Comparison of ENCODE assay signal across 16 cellular contexts in genomic region chr1:87647436-87648177, GRCh38.
DNase-seq lines count a peak whose midpoint lies in the region; ATAC-seq, FAIRE-seq and TF ChIP-seq lines count a peak whose summit lies in the region.
"Had no signal": no experiment of that assay in that cellular context is flagged by ENCODE, and none has a peak within 500 bp of the region (broad histone marks: within the 10 kb centered on the region; RNA-seq: fewer than 3 reads in every experiment).

No MANE protein-coding gene starts in this region.

- H3K36me3 Mint-ChIP-seq in astrocyte (ENCODE audit: low read depth, unreplicated experiment) = no peaks in the 10 kb centered on the region
- no peaks in the 10 kb centered on the region for H3K36me3 Mint-ChIP-seq in T-helper 2 cell treated with Interferon-gamma antibody and Interleukin-4, amounts not matched to agents 5 μg/mL and 100 μg/mL, for 36 hours (ENCODE audit: low read depth)
- H3K36me3 Mint-ChIP-seq: CD4-positive, alpha-beta memory T cell had no signal

- no peaks in the 10 kb centered on the region for H3K27me3 ChIP-seq in astrocyte (ENCODE audit: insufficient read depth, low read length)
- no peaks in the 10 kb centered on the region for H3K27me3 ChIP-seq in osteoblast (ENCODE audit: insufficient read depth, low read length)
- no peaks in the 10 kb centered on the region for H3K27me3 ChIP-seq in SJCRH30
- H3K27me3 ChIP-seq: BE2C had no signal

- H3K4me1 ChIP-seq in astrocyte (ENCODE audit: insufficient read depth, low read length) (peaks cover 17% of the 10 kb centered on the region), osteoblast (ENCODE audit: insufficient read depth, low read length) (peaks cover 16% of the 10 kb centered on the region), SJCRH30 (peaks cover 15% of the 10 kb centered on the region)
- H3K4me1 ChIP-seq: A549, BE2C had no signal

- H4K20me1 ChIP-seq in astrocyte (ENCODE audit: insufficient read depth, low read length) (no peaks in the 10 kb centered on the region), osteoblast (ENCODE audit: insufficient read depth, low read length) (no peaks in the 10 kb centered on the region)

- DNase-seq in GM19239 (ENCODE audit: insufficient read length, low spot score) (no peak), astrocyte (ENCODE audit: low read depth) (peak; percentile 16), osteoblast (ENCODE audit: insufficient read length, low spot score, missing footprints) (peak; percentile 51), head of caudate nucleus (no peak), NCI-H1436 (lab: John Stamatoyannopoulos, UW) (no peak), SJCRH30 (no peak)
- DNase-seq in T-helper 2 cell treated with Interferon-gamma antibody and Interleukin-4, amounts not matched to agents 5 μg/mL and 100 μg/mL, for 36 hours (ENCODE audit: low spot score) = no peak
- DNase-seq: BE2C; CD4-positive, alpha-beta memory T cell; GOT3; H9 had no signal

- TF ChIP-seq CTCF in astrocyte (IDR thresholded peaks at IDR 0.05; ENCODE audit: insufficient read depth, low read depth, low read length) = no peak
- no peak for TF ChIP-seq CTCF in osteoblast (IDR thresholded peaks at IDR 0.05; ENCODE audit: extremely low read depth, low read depth, low read length)

- H3K4me3 ChIP-seq in astrocyte (ENCODE audit: insufficient read depth, low read depth, low read length) (no peak overlapping the region), osteoblast (ENCODE audit: insufficient read depth, low read length) (no peak overlapping the region), SJCRH30 (no peak overlapping the region)
- H3K4me3 ChIP-seq: A549 had no signal

- H3K4me2 ChIP-seq in astrocyte (ENCODE audit: low read length) (no peak overlapping the region), osteoblast (ENCODE audit: insufficient read depth, low read length) (no peak overlapping the region)
- H3K4me2 ChIP-seq: A549, KMS-11 had no signal

- H2AFZ ChIP-seq in astrocyte (ENCODE audit: low read depth, low read length) = no peak overlapping the region
- H2AFZ ChIP-seq in osteoblast (ENCODE audit: low read length) = no peak overlapping the region

- no peak overlapping the region for H3K27ac Mint-ChIP-seq in astrocyte (ENCODE audit: unreplicated experiment)
- no peak overlapping the region for H3K27ac Mint-ChIP-seq in T-helper 2 cell treated with Interferon-gamma antibody and Interleukin-4, amounts not matched to agents 5 μg/mL and 100 μg/mL, for 36 hours
- H3K27ac Mint-ChIP-seq: CD4-positive, alpha-beta memory T cell; H9 had no signal

- H3K4me1 Mint-ChIP-seq in astrocyte (ENCODE audit: low read depth, unreplicated experiment) = peaks cover 21% of the 10 kb centered on the region
- no peaks in the 10 kb centered on the region for H3K4me1 Mint-ChIP-seq in T-helper 2 cell treated with Interferon-gamma antibody and Interleukin-4, amounts not matched to agents 5 μg/mL and 100 μg/mL, for 36 hours (ENCODE audit: low read depth)
- H3K4me1 Mint-ChIP-seq: CD4-positive, alpha-beta memory T cell had no signal

- intact Hi-C loops in head of caudate nucleus (cut with DNase I) = no loop called here

- peak; percentile 67 for ATAC-seq in GM18861 (IDR thresholded peaks at IDR 0.05; ENCODE audit: unreplicated experiment)
- ATAC-seq: A549 had no signal

- FAIRE-seq in GM19239 (lab: Jason Lieb, UNC) = peak; percentile 56
- FAIRE-seq in astrocyte (lab: Jason Lieb, UNC) = no peak
- FAIRE-seq: A549, D721Med had no signal

- no peaks in the 10 kb centered on the region for H3K27me3 Mint-ChIP-seq in astrocyte (ENCODE audit: low read depth, unreplicated experiment)
- H3K27me3 Mint-ChIP-seq in T-helper 2 cell treated with Interferon-gamma antibody and Interleukin-4, amounts not matched to agents 5 μg/mL and 100 μg/mL, for 36 hours (ENCODE audit: low read depth) = no peaks in the 10 kb centered on the region

- H3K9me3 ChIP-seq in astrocyte (ENCODE audit: insufficient read depth, low read depth, low read length) (no peaks in the 10 kb centered on the region), osteoblast (ENCODE audit: low read depth, low read length) (no peaks in the 10 kb centered on the region), SJCRH30 (replicated peaks) (no peaks in the 10 kb centered on the region)
- H3K9me3 ChIP-seq: A549, BE2C had no signal

- peaks cover 4% of the 10 kb centered on the region for H3K9me3 Mint-ChIP-seq in astrocyte (ENCODE audit: unreplicated experiment)
- no peaks in the 10 kb centered on the region for H3K9me3 Mint-ChIP-seq in T-helper 2 cell treated with Interferon-gamma antibody and Interleukin-4, amounts not matched to agents 5 μg/mL and 100 μg/mL, for 36 hours
- H3K9me3 Mint-ChIP-seq: CD4-positive, alpha-beta memory T cell; H9 had no signal

- no peaks in the 10 kb centered on the region for H3K79me2 ChIP-seq in astrocyte (ENCODE audit: insufficient read depth, low read length)
- no peaks in the 10 kb centered on the region for H3K79me2 ChIP-seq in osteoblast (ENCODE audit: insufficient read depth, low read length)

- H3K36me3 ChIP-seq in astrocyte (ENCODE audit: insufficient read depth, low read length) = no peaks in the 10 kb centered on the region
- H3K36me3 ChIP-seq in osteoblast (ENCODE audit: insufficient read depth, low read length) = no peaks in the 10 kb centered on the region
- H3K36me3 ChIP-seq in SJCRH30 = no peaks in the 10 kb centered on the region
- H3K36me3 ChIP-seq: BE2C had no signal

- H3K27ac ChIP-seq in astrocyte (ENCODE audit: low read depth, low read length) = no peak overlapping the region
- H3K27ac ChIP-seq in osteoblast (ENCODE audit: low read depth, low read length) = no peak overlapping the region
- no peak overlapping the region for H3K27ac ChIP-seq in SJCRH30
- H3K27ac ChIP-seq: A549, C4-2B, KMS-11 had no signal

- no peak overlapping the region for H3K4me3 Mint-ChIP-seq in astrocyte (ENCODE audit: unreplicated experiment)
- H3K4me3 Mint-ChIP-seq in T-helper 2 cell treated with Interferon-gamma antibody and Interleukin-4, amounts not matched to agents 5 μg/mL and 100 μg/mL, for 36 hours = no peak overlapping the region
- H3K4me3 Mint-ChIP-seq: CD4-positive, alpha-beta memory T cell; H9 had no signal

- H3K9ac ChIP-seq in astrocyte (ENCODE audit: low read length) = no peak overlapping the region
- H3K9ac ChIP-seq: KMS-11 had no signal

Comparison
In these comparisons a context has a peak if more than half of its experiments do, and no peak if none do; other contexts are left out.
1. DNase-seq: peak in astrocyte (single experiment) and osteoblast (single experiment); none in GM19239 (single experiment), T-helper 2 cell treated with Interferon-gamma antibody and Interleukin-4, amounts not matched to agents 5 μg/mL and 100 μg/mL, for 36 hours (single experiment), head of caudate nucleus (0 of 42), NCI-H1436 (single experiment) and SJCRH30 (0 of 2).